In genomic region chr1:58582143-58582542, GRCh38 we compare ENCODE assay signal across 3 cellular contexts. TPM values are rescaled to one million over a fixed set of nuclear protein-coding genes. Genes with fewer than 3 reads are reported as not detected.
"Had no signal": no experiment of that assay in that cellular context is flagged by ENCODE, and none has a peak within 500 bp of the region (broad histone marks: within the 10 kb centered on the region; RNA-seq: fewer than 3 reads in every experiment).

No MANE protein-coding gene starts in this region.

RNA-seq across cellular contexts. Expression of gene TACSTD2, which starts 5.1 kb away (rescaled TPM):
- total RNA-seq: myocyte had no signal
- polyA plus RNA-seq: immature natural killer cell; naive thymus-derived CD4-positive, alpha-beta T cell had no signal
